1 cellular context compared by ENCODE assay signal in genomic region chr16:77137045-77137444, GRCh38.
TF ChIP-seq lines count a peak whose summit lies in the region.

No MANE protein-coding gene starts in this region.

TF ChIP-seq in GM12878, 131 proteins besides CTCF, POLR2A, EP300 and RAD21 (continued from another document):
- TF ChIP-seq HSF1 (IDR thresholded peaks at IDR 0.05; ENCODE audit: low read depth, low read length) (no peak), ZNF207 (IDR thresholded peaks at IDR 0.05; ENCODE audit: borderline replicate concordance) (no peak)
TF ChIP-seq in GM12878: peak in this region for 0.
